ENCODE assay signal across 19 cellular contexts in the genomic region with DNA sequence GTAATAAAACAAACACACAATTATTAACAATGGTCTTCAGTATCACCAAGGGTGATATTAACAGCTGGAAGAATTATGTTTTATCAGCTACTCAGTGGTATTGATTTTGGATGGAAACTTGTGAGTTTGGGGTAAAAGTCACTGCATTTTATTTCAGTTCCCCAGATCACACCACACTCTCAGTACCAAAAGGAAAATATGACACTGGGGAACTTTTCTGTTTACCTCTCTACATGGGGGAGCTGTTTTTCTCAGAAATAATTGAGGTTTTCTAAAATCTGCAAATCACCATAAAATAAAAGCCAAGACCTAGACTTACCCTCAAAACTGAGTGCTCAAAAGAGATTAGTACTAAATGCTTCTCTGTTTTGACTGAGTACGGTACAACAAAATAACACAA.
A peak's percentile ranks its signal among the peaks of the same experiment; 100 is the strongest.
DNase-seq lines count a peak whose midpoint lies in the region; ATAC-seq and TF ChIP-seq lines count a peak whose summit lies in the region.
"Had no signal": no experiment of that assay in that cellular context is flagged by ENCODE, and none has a peak within 500 bp of the region (broad histone marks: within the 10 kb centered on the region; RNA-seq: fewer than 3 reads in every experiment).

No MANE protein-coding gene starts in this region.

- H3K27ac ChIP-seq in KMS-11 (peak overlapping the region; percentile 91), testis (no peak overlapping the region), left lung (no peak overlapping the region)
- H3K27ac ChIP-seq: A549 had no signal

- TF ChIP-seq CTCF in KMS-11 (conservative IDR thresholded peaks at IDR 0.05; ENCODE audit: low read depth, low read length) = no peak
- no peak for TF ChIP-seq CTCF in WTC11 (IDR thresholded peaks at IDR 0.05)
- TF ChIP-seq CTCF in testis (IDR thresholded peaks at IDR 0.05) = no peak
- no peak for TF ChIP-seq CTCF in left lung (IDR thresholded peaks at IDR 0.05)

- peak overlapping the region; percentile 85 for H3K4me2 ChIP-seq in KMS-11
- H3K4me2 ChIP-seq: A549 had no signal

- 0 out of 2 replicates have a peak overlapping the region, but pooled peaks have one; percentile 64 for H3K27ac Mint-ChIP-seq in WTC11
- H3K27ac Mint-ChIP-seq: CD4-positive, alpha-beta memory T cell had no signal

- no peak overlapping the region for H3K4me3 Mint-ChIP-seq in WTC11
- H3K4me3 Mint-ChIP-seq: CD4-positive, alpha-beta memory T cell had no signal

- intact Hi-C loops in testis (cut with DNase I; ENCODE audit: low total_unique reads) (no loop called here), left lung (cut with DNase I) (no loop called here)

- POLR2A ChIA-PET in WTC11 (lab: Charles Lee) = no interaction called here

- peaks cover 9% of the 10 kb centered on the region; the same call in 1 of the 2 replicates for H3K36me3 Mint-ChIP-seq in WTC11
- H3K36me3 Mint-ChIP-seq: CD4-positive, alpha-beta memory T cell had no signal

- WGBS in testis, 2 donors = 97 to 100% methylated on average over 1 of the region's 1 CpG

- TF ChIP-seq POLR2A in testis (IDR thresholded peaks at IDR 0.05) = no peak

- no peaks in the 10 kb centered on the region for H4K20me1 ChIP-seq in KMS-11 (ENCODE audit: insufficient read depth)

- H3K9me3 ChIP-seq in testis (no peaks in the 10 kb centered on the region), left lung (no peaks in the 10 kb centered on the region)
- H3K9me3 ChIP-seq: A549 had no signal

- no peaks in the 10 kb centered on the region for H3K27me3 Mint-ChIP-seq in WTC11 (ENCODE audit: low read depth)
- H3K27me3 Mint-ChIP-seq: CD4-positive, alpha-beta memory T cell had no signal

- H3K9ac ChIP-seq in KMS-11 = peak overlapping the region; percentile 48

- ATAC-seq in HG03159 (IDR thresholded peaks at IDR 0.05; ENCODE audit: unreplicated experiment) (peak; percentile 48), WTC11 (no peak), HG02623 (IDR thresholded peaks at IDR 0.05; ENCODE audit: unreplicated experiment) (no peak), left lung (no peak)
- ATAC-seq: A549 had no signal

- H3K4me1 ChIP-seq in KMS-11 (ENCODE audit: low read depth, poor library complexity, severe bottlenecking) (peaks cover 85% of the 10 kb centered on the region), testis (no peaks in the 10 kb centered on the region), left lung (no peaks in the 10 kb centered on the region)
- H3K4me1 ChIP-seq: A549 had no signal

- CTCF ChIA-PET in WTC11 (lab: Charles Lee) = no interaction called here

- DNase-seq in WTC11 (ENCODE audit: low spot score) = no peak
- DNase-seq in testis = no peak
- no peak for DNase-seq in left lung
- DNase-seq: 8988T; ACHN; AML-193; C1 segment of cervical spinal cord; Calu3; CD4-positive, alpha-beta memory T cell; COR-L47; DMS53; DMS79 treated with DMSO at 0.1 percent for 48 hours; GF-D8; GOT3; HCEC 1CT had no signal

- H2AFZ ChIP-seq in KMS-11 (ENCODE audit: low read depth) = no peak overlapping the region

- H3K27me3 ChIP-seq in KMS-11 (ENCODE audit: insufficient read depth, low read depth) (no peaks in the 10 kb centered on the region), testis (no peaks in the 10 kb centered on the region), left lung (no peaks in the 10 kb centered on the region)

- no peaks in the 10 kb centered on the region for H3K9me3 Mint-ChIP-seq in WTC11

- H3K79me2 ChIP-seq in KMS-11 (ENCODE audit: insufficient read depth, low read depth) = no peaks in the 10 kb centered on the region

- peaks cover 39% of the 10 kb centered on the region for H3K4me1 Mint-ChIP-seq in WTC11
- H3K4me1 Mint-ChIP-seq: CD4-positive, alpha-beta memory T cell had no signal

- no peaks in the 10 kb centered on the region for H3K36me3 ChIP-seq in KMS-11 (ENCODE audit: insufficient read depth)
- no peaks in the 10 kb centered on the region for H3K36me3 ChIP-seq in testis (ENCODE audit: low read depth, missing control alignments)
- H3K36me3 ChIP-seq in left lung = no peaks in the 10 kb centered on the region

- H3K4me3 ChIP-seq in KMS-11 (IDR thresholded peaks at IDR 0.05; ENCODE audit: insufficient read depth, low read depth, low read length) (no peak overlapping the region), testis (no peak overlapping the region), left lung (no peak overlapping the region)
- H3K4me3 ChIP-seq: A549 had no signal

TF ChIP-seq in WTC11, 78 proteins besides CTCF, POLR2A, EP300 and RAD21:
- TF ChIP-seq OVOL2 (CRISPR knock-in tag; IDR thresholded peaks at IDR 0.05; ENCODE audit: borderline replicate concordance) = no peak
- TF ChIP-seq TCF7 (CRISPR knock-in tag; IDR thresholded peaks at IDR 0.05; ENCODE audit: low read depth) = no peak
- TF ChIP-seq ZMAT4 (CRISPR knock-in tag; IDR thresholded peaks at IDR 0.05) = no peak
- TF ChIP-seq JUN (CRISPR knock-in tag; IDR thresholded peaks at IDR 0.05) = no peak
- TF ChIP-seq, protein P1, sequence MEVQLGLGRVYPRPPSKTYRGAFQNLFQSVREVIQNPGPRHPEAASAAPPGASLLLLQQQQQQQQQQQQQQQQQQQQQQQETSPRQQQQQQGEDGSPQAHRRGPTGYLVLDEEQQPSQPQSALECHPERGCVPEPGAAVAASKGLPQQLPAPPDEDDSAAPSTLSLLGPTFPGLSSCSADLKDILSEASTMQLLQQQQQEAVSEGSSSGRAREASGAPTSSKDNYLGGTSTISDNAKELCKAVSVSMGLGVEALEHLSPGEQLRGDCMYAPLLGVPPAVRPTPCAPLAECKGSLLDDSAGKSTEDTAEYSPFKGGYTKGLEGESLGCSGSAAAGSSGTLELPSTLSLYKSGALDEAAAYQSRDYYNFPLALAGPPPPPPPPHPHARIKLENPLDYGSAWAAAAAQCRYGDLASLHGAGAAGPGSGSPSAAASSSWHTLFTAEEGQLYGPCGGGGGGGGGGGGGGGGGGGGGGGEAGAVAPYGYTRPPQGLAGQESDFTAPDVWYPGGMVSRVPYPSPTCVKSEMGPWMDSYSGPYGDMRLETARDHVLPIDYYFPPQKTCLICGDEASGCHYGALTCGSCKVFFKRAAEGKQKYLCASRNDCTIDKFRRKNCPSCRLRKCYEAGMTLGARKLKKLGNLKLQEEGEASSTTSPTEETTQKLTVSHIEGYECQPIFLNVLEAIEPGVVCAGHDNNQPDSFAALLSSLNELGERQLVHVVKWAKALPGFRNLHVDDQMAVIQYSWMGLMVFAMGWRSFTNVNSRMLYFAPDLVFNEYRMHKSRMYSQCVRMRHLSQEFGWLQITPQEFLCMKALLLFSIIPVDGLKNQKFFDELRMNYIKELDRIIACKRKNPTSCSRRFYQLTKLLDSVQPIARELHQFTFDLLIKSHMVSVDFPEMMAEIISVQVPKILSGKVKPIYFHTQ (CRISPR knock-in tag; IDR thresholded peaks at IDR 0.05) = no peak
- TF ChIP-seq ZNF425 (CRISPR knock-in tag; conservative IDR thresholded peaks at IDR 0.05) = no peak
- TF ChIP-seq, protein P2, sequence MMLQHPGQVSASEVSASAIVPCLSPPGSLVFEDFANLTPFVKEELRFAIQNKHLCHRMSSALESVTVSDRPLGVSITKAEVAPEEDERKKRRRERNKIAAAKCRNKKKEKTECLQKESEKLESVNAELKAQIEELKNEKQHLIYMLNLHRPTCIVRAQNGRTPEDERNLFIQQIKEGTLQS (CRISPR knock-in tag; conservative IDR thresholded peaks at IDR 0.05) = no peak
- TF ChIP-seq, protein P3, sequence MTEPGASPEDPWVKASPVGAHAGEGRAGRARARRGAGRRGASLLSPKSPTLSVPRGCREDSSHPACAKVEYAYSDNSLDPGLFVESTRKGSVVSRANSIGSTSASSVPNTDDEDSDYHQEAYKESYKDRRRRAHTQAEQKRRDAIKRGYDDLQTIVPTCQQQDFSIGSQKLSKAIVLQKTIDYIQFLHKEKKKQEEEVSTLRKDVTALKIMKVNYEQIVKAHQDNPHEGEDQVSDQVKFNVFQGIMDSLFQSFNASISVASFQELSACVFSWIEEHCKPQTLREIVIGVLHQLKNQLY (CRISPR knock-in tag; IDR thresholded peaks at IDR 0.05) = no peak
- TF ChIP-seq, protein P4, sequence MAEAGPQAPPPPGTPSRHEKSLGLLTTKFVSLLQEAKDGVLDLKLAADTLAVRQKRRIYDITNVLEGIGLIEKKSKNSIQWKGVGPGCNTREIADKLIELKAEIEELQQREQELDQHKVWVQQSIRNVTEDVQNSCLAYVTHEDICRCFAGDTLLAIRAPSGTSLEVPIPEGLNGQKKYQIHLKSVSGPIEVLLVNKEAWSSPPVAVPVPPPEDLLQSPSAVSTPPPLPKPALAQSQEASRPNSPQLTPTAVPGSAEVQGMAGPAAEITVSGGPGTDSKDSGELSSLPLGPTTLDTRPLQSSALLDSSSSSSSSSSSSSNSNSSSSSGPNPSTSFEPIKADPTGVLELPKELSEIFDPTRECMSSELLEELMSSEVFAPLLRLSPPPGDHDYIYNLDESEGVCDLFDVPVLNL (CRISPR knock-in tag; IDR thresholded peaks at IDR 0.05; ENCODE audit: borderline replicate concordance, low read depth) = no peak
